Comparison of ENCODE assay signal across 1 cellular context in genomic region chr3:38164966-38165721, GRCh38.
TF ChIP-seq lines count a peak whose summit lies in the region.

TSS of gene OXSR1 (plus strand) at chr3:38165537. CDS start at chr3:38165877, 340 bp downstream.

TF ChIP-seq in HepG2, 621 proteins besides CTCF, POLR2A, EP300 and RAD21 (continued from another document and continues in another):
- TF ChIP-seq ZNF232 (CRISPR knock-in tag; IDR thresholded peaks at IDR 0.05; ENCODE audit: borderline replicate concordance) (0 out of 2 replicates have a peak, but pooled peaks have one; percentile 2), PBX2 (CRISPR knock-in tag; IDR thresholded peaks at IDR 0.05) (peak; percentile 91), USF2 (IDR thresholded peaks at IDR 0.05; ENCODE audit: low read depth, low read length) (no peak), USF2 (CRISPR knock-in tag; IDR thresholded peaks at IDR 0.05; ENCODE audit: borderline replicate concordance) (peak; percentile 29; the same call in 1 of the 2 replicates), THAP11 (CRISPR knock-in tag; IDR thresholded peaks at IDR 0.05) (peak; percentile 86), ZNF407 (CRISPR knock-in tag; IDR thresholded peaks at IDR 0.05; ENCODE audit: not compliant biosample characterization) (peak; percentile 69), HNRNPLL (IDR thresholded peaks at IDR 0.05; ENCODE audit: low read depth, low read length, poor library complexity, severe bottlenecking) (peak; percentile 80), SRF (IDR thresholded peaks at IDR 0.05; ENCODE audit: low read depth, low read length) (peak; percentile 10; the same call in 1 of the 2 replicates), EED (CRISPR knock-in tag; IDR thresholded peaks at IDR 0.05) (no peak; the same call in 1 of the 2 replicates), ZBTB8A (CRISPR knock-in tag; IDR thresholded peaks at IDR 0.05; ENCODE audit: borderline replicate concordance, low read depth) (no peak), DBP (CRISPR knock-in tag; IDR thresholded peaks at IDR 0.05; ENCODE audit: not compliant biosample characterization) (no peak), ZNF510 (CRISPR knock-in tag; IDR thresholded peaks at IDR 0.05; ENCODE audit: low read depth) (no peak), U2AF1 (optimal IDR thresholded peaks at IDR 0.05; ENCODE audit: low read depth, low read length) (no peak), HBP1 (CRISPR knock-in tag; IDR thresholded peaks at IDR 0.05; ENCODE audit: low read depth) (0 out of 2 replicates have a peak, but pooled peaks have one; percentile 24), ZBTB7A (CRISPR knock-in tag; IDR thresholded peaks at IDR 0.05) (peak; percentile 79), PCBP1 (IDR thresholded peaks at IDR 0.05; ENCODE audit: borderline replicate concordance, low read depth, low read length) (0 out of 2 replicates have a peak, but pooled peaks have one; percentile 12), ZNF678 (CRISPR knock-in tag; IDR thresholded peaks at IDR 0.05) (peak; percentile 93; the same call in 1 of the 2 replicates), ZEB1 (IDR thresholded peaks at IDR 0.05; ENCODE audit: insufficient replicate concordance, low read depth) (peak; percentile 68), ZNF550 (CRISPR knock-in tag; IDR thresholded peaks at IDR 0.05; ENCODE audit: borderline replicate concordance) (no peak), RNF2 (conservative IDR thresholded peaks at IDR 0.05; ENCODE audit: low read depth) (no peak), NAIF1 (CRISPR knock-in tag; IDR thresholded peaks at IDR 0.05; ENCODE audit: borderline replicate concordance) (no peak), ZNF326 (CRISPR knock-in tag; IDR thresholded peaks at IDR 0.05; ENCODE audit: borderline replicate concordance) (no peak), FLYWCH1 (CRISPR knock-in tag; IDR thresholded peaks at IDR 0.05) (no peak), ZNF30 (CRISPR knock-in tag; IDR thresholded peaks at IDR 0.05) (0 out of 2 replicates have a peak, but pooled peaks have one; percentile 37), HMGXB4 (CRISPR knock-in tag; IDR thresholded peaks at IDR 0.05; ENCODE audit: borderline replicate concordance in 1 of 2, low read depth in 1 of 2) (peak in 1 of 2 experiments; percentile 82; a peak in 3 of 4 replicates), ZNF546 (CRISPR knock-in tag; conservative IDR thresholded peaks at IDR 0.05) (no peak), ZNF564 (CRISPR knock-in tag; IDR thresholded peaks at IDR 0.05) (peak; percentile 45; the same call in 1 of the 2 replicates), MBD4 (IDR thresholded peaks at IDR 0.05; ENCODE audit: borderline replicate concordance, low read length) (no peak), NFE2L1 (CRISPR knock-in tag; IDR thresholded peaks at IDR 0.05; ENCODE audit: borderline replicate concordance) (no peak), MXD1 (CRISPR knock-in tag; IDR thresholded peaks at IDR 0.05) (no peak; the same call in 1 of the 2 replicates), ELF3 (CRISPR knock-in tag; IDR thresholded peaks at IDR 0.05) (no peak; the same call in 1 of the 2 replicates), ZNF639 (CRISPR knock-in tag; conservative IDR thresholded peaks at IDR 0.05) (peak; percentile 47; the same call in 1 of the 2 replicates), WIZ (CRISPR knock-in tag; IDR thresholded peaks at IDR 0.05) (no peak), ZKSCAN5 (CRISPR knock-in tag; IDR thresholded peaks at IDR 0.05) (no peak), ZNF556 (CRISPR knock-in tag; IDR thresholded peaks at IDR 0.05; ENCODE audit: borderline replicate concordance) (peak; percentile 27), KLF13 (CRISPR knock-in tag; IDR thresholded peaks at IDR 0.05) (0 out of 2 replicates have a peak, but pooled peaks have one; percentile 72), RBM22 (optimal IDR thresholded peaks at IDR 0.05; ENCODE audit: low read length) (no peak), PHB2 (IDR thresholded peaks at IDR 0.05; ENCODE audit: partially characterized antibody) (no peak), NBN (conservative IDR thresholded peaks at IDR 0.05) (no peak), ZSCAN25 (CRISPR knock-in tag; IDR thresholded peaks at IDR 0.05) (no peak)
